ENCODE assay signal across 19 cellular contexts in the genomic region with DNA sequence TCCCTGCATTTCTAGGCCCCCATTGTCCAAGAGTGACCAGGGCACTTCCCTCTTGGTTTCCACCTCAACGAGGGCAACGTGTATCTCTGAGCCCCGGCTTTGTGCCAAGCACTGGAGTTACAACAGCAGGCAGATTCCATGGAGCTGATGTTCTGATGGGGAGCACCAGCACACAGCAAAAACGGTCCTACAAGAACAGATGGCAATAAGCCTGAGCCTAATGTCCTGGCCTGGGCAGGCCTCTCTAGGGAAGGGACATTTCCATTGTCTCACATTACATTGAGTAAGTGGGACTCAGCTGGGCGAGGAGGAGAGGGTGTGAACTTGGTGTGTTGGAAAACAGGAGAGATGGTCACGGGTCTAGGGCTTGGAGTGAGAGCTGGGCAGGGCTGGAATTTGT. TPM values are rescaled to one million over a fixed set of nuclear protein-coding genes. Genes with fewer than 3 reads are reported as not detected.
DNase-seq lines count a peak whose midpoint lies in the region; ATAC-seq and TF ChIP-seq lines count a peak whose summit lies in the region.
"Had no signal": no experiment of that assay in that cellular context is flagged by ENCODE, and none has a peak within 500 bp of the region (broad histone marks: within the 10 kb centered on the region; RNA-seq: fewer than 3 reads in every experiment).

No MANE protein-coding gene starts in this region.

- 54% methylated on average over 5 of the region's 6 CpGs; no CpG with 5 or more reads in 1 of the 2 experiments for WGBS in IMR-90 (ENCODE audit: extremely low coverage in 2 of 2, insufficient read length in 1 of 2), 2 experiments
- WGBS in heart right ventricle, 2 donors: 44 to 52% methylated on average over 6 of the region's 6 CpGs
- no CpG with 5 or more reads among the region's 6 CpGs for WGBS in neuronal stem cell (ENCODE audit: extremely low coverage in 2 of 2, insufficient read length in 2 of 2, insufficient replicate concordance in 1 of 2), 2 donors
- 83% methylated on average over 6 of the region's 6 CpGs for WGBS in esophagus muscularis mucosa

- H2AK5ac ChIP-seq in IMR-90 (ENCODE audit: low read depth, low read length) (no peak overlapping the region), neuronal stem cell (ENCODE audit: low read depth, low read length) (no peak overlapping the region)

- H3K36me3 Mint-ChIP-seq in activated CD4-positive, alpha-beta T cell treated with anti-CD3 and anti-CD28 coated beads, Interleukin-2, amount 10 ng/mL, durations not matched to agents 7 days and 5 days (ENCODE audit: low read depth): no peaks in the 10 kb centered on the region
- H3K36me3 Mint-ChIP-seq: CD8-positive, alpha-beta T cell had no signal

- no peaks in the 10 kb centered on the region for H3K4me1 ChIP-seq in IMR-90 (ENCODE audit: control insufficient read depth, insufficient read depth, low read length)
- peaks cover 17 to 64% (median 51%) of the 10 kb centered on the region in 9 donors for H3K4me1 ChIP-seq in heart right ventricle
- peaks cover 4% of the 10 kb centered on the region in 2 donors for H3K4me1 ChIP-seq in neuronal stem cell (ENCODE audit: control insufficient read depth in 2 of 2, insufficient read depth in 1 of 2, low read depth in 1 of 2, low read length in 2 of 2)
- peaks cover 7 to 43% (median 12%) of the 10 kb centered on the region in 4 donors for H3K4me1 ChIP-seq in esophagus muscularis mucosa

- H3K4me3 ChIP-seq in IMR-90 (ENCODE audit: insufficient read depth, low read depth, low read length) (no peak overlapping the region), heart right ventricle (no peak overlapping the region), neuronal stem cell (ENCODE audit: low read length in 2 of 2) (no peak overlapping the region), esophagus muscularis mucosa (no peak overlapping the region)
- H3K4me3 ChIP-seq: MG63 had no signal

- H2BK20ac ChIP-seq in IMR-90 (ENCODE audit: low read depth, low read length): no peak overlapping the region

- H3K79me1 ChIP-seq in IMR-90 (ENCODE audit: low read depth in 1 of 2, low read length in 2 of 2) (no peaks in the 10 kb centered on the region), neuronal stem cell (ENCODE audit: low read depth, low read length) (no peaks in the 10 kb centered on the region)

- H2BK5ac ChIP-seq in IMR-90 (ENCODE audit: low read depth, low read length, poor library complexity, severe bottlenecking) (no peak overlapping the region), neuronal stem cell (ENCODE audit: low read length) (no peak overlapping the region)

- H3K27me3 Mint-ChIP-seq in activated CD4-positive, alpha-beta T cell treated with anti-CD3 and anti-CD28 coated beads, Interleukin-2, amount 10 ng/mL, durations not matched to agents 7 days and 5 days: peaks cover 4% of the 10 kb centered on the region

- dilution Hi-C loops in IMR-90 (cut with HindIII; ENCODE audit: low sequenced_read_pairs, unreplicated experiment): no loop called here

- TF ChIP-seq POLR2A in IMR-90 (IDR thresholded peaks at IDR 0.05; ENCODE audit: low read depth, low read length) (no peak), esophagus muscularis mucosa (IDR thresholded peaks at IDR 0.05; ENCODE audit: low read depth) (no peak)

- H3K36me3 ChIP-seq in IMR-90 (ENCODE audit: control insufficient read depth, insufficient read depth, low read length) (no peaks in the 10 kb centered on the region), heart right ventricle (no peaks in the 10 kb centered on the region), neuronal stem cell (replicated peaks in 1 of 2; ENCODE audit: control insufficient read depth in 2 of 2, insufficient read depth in 2 of 2, low read length in 2 of 2) (no peaks in the 10 kb centered on the region), esophagus muscularis mucosa (no peaks in the 10 kb centered on the region)
- H3K36me3 ChIP-seq: MG63 had no signal

- no peak overlapping the region for H2BK12ac ChIP-seq in neuronal stem cell (ENCODE audit: low read length)

- no peak overlapping the region for H3K27ac Mint-ChIP-seq in activated CD4-positive, alpha-beta T cell treated with anti-CD3 and anti-CD28 coated beads, Interleukin-2, amount 10 ng/mL, durations not matched to agents 7 days and 5 days
- H3K27ac Mint-ChIP-seq: CD8-positive, alpha-beta T cell had no signal

- H4K8ac ChIP-seq in IMR-90 (ENCODE audit: low read depth in 2 of 2, low read length in 2 of 2) (no peak overlapping the region), neuronal stem cell (ENCODE audit: low read depth, low read length) (no peak overlapping the region)

- no peak overlapping the region for H4K5ac ChIP-seq in IMR-90 (ENCODE audit: low read depth, low read length)

- H4K20me1 ChIP-seq in IMR-90 (ENCODE audit: insufficient read depth, low read length): no peaks in the 10 kb centered on the region

- H2AFZ ChIP-seq in IMR-90 (replicated peaks; ENCODE audit: low read length, poor library complexity): no peak overlapping the region
- H2AFZ ChIP-seq in neuronal stem cell (ENCODE audit: low read length): no peak overlapping the region

- no TSS peak for BruUV-seq in IMR-90 (replicated peaks; lab: Mats Ljungman, UMichigan)

- H3K56ac ChIP-seq in IMR-90 (ENCODE audit: extremely low read depth, insufficient read depth, low read length): no peak overlapping the region

- H3K18ac ChIP-seq in IMR-90 (ENCODE audit: low read depth, low read length): no peak overlapping the region
- peak overlapping the region; percentile 31 for H3K18ac ChIP-seq in neuronal stem cell (ENCODE audit: low read length)

- H4K91ac ChIP-seq in IMR-90 (ENCODE audit: insufficient read depth, low read depth, low read length): no peak overlapping the region
- no peak overlapping the region for H4K91ac ChIP-seq in neuronal stem cell (ENCODE audit: low read depth, low read length, poor library complexity)

- TF ChIP-seq EP300 in esophagus muscularis mucosa (IDR thresholded peaks at IDR 0.05): no peak

- H3K4me3 Mint-ChIP-seq in activated CD4-positive, alpha-beta T cell treated with anti-CD3 and anti-CD28 coated beads, Interleukin-2, amount 10 ng/mL, durations not matched to agents 7 days and 5 days: no peak overlapping the region
- H3K4me3 Mint-ChIP-seq: CD8-positive, alpha-beta T cell had no signal

- ATAC-seq in IMR-90 (ENCODE audit: low read depth) (no peak), heart right ventricle (peak in 6 of 8 donors; percentile 1 to 46 (median 10))
- ATAC-seq: CD8-positive, alpha-beta T cell; Panc1 had no signal

- H3K27me3 ChIP-seq in IMR-90 (ENCODE audit: control insufficient read depth, insufficient read depth, low read length): peaks cover 42% of the 10 kb centered on the region
- no peaks in the 10 kb centered on the region for H3K27me3 ChIP-seq in heart right ventricle
- H3K27me3 ChIP-seq in neuronal stem cell (ENCODE audit: control insufficient read depth in 3 of 3, insufficient read depth in 3 of 3, low read depth in 1 of 3, low read length in 3 of 3): peaks cover 0 to 18% (median 0%) of the 10 kb centered on the region in 3 experiments
- H3K27me3 ChIP-seq in esophagus muscularis mucosa: peaks cover 0 to 33% (median 0%) of the 10 kb centered on the region in 4 donors
- H3K27me3 ChIP-seq: MG63 had no signal

- H3K4me2 ChIP-seq in IMR-90 (ENCODE audit: low read depth, low read length): no peak overlapping the region
- H3K4me2 ChIP-seq in neuronal stem cell (ENCODE audit: insufficient read depth, low read length, poor library complexity, severe bottlenecking): no peak overlapping the region

- no peaks in the 10 kb centered on the region for H3K9me1 ChIP-seq in IMR-90 (ENCODE audit: insufficient read depth, low read length)

- POLR2A ChIA-PET in IMR-90 (lab: Charles Lee; ENCODE audit: unreplicated experiment): interaction anchor here (0.5 kb wide), 1 partner anchor 155 kb away, joined by 3 read pairs; no protein-coding TSS in a partner anchor
- POLR2A ChIA-PET in activated CD4-positive, alpha-beta T cell treated with anti-CD3 and anti-CD28 coated beads, Interleukin-2, amount 10 ng/mL, durations not matched to agents 7 days and 5 days (lab: Charles Lee): no interaction called here

- H3K23ac ChIP-seq in IMR-90 (ENCODE audit: low read depth, low read length): no peak overlapping the region
- no peak overlapping the region for H3K23ac ChIP-seq in neuronal stem cell (ENCODE audit: low read depth, low read length, poor library complexity)

- H3K14ac ChIP-seq in IMR-90 (replicated peaks; ENCODE audit: low read depth, low read length) (no peak overlapping the region), neuronal stem cell (ENCODE audit: low read length) (no peak overlapping the region)

- H3K9me3 ChIP-seq in IMR-90 (ENCODE audit: control insufficient read depth, insufficient read depth, low read length) (no peaks in the 10 kb centered on the region; the same call in 1 of the 2 replicates), heart right ventricle (no peaks in the 10 kb centered on the region), neuronal stem cell (replicated peaks in 1 of 2; ENCODE audit: control insufficient read depth in 2 of 2, insufficient read depth in 1 of 2, low read depth in 1 of 2, low read length in 2 of 2) (no peaks in the 10 kb centered on the region), esophagus muscularis mucosa (no peaks in the 10 kb centered on the region)
- H3K9me3 ChIP-seq: MG63 had no signal

- H3K4me1 Mint-ChIP-seq in activated CD4-positive, alpha-beta T cell treated with anti-CD3 and anti-CD28 coated beads, Interleukin-2, amount 10 ng/mL, durations not matched to agents 7 days and 5 days: no peaks in the 10 kb centered on the region

- TF ChIP-seq RAD21 in IMR-90 (IDR thresholded peaks at IDR 0.05; ENCODE audit: low read length): no peak

- no peak for TF ChIP-seq CTCF in IMR-90 (conservative IDR thresholded peaks at IDR 0.05; ENCODE audit: low read depth, low read length)
- no peak for TF ChIP-seq CTCF in heart right ventricle (IDR thresholded peaks at IDR 0.05)
- no peak for TF ChIP-seq CTCF in esophagus muscularis mucosa (IDR thresholded peaks at IDR 0.05)

- in situ Hi-C loops in IMR-90 (cut with MboI; ENCODE audit: low sequenced_read_pairs): no loop called here

- H3K4ac ChIP-seq in IMR-90 (ENCODE audit: low read depth, low read length) (no peak overlapping the region), neuronal stem cell (ENCODE audit: low read length) (no peak overlapping the region)

- H2AK9ac ChIP-seq in IMR-90 (replicated peaks; ENCODE audit: low read depth, low read length, poor library complexity): peak overlapping the region; percentile 72

- H3K9ac ChIP-seq in IMR-90 (ENCODE audit: low read depth, low read length) (no peak overlapping the region), neuronal stem cell (ENCODE audit: low read depth, low read length, poor library complexity) (no peak overlapping the region)

- H3K27ac ChIP-seq in IMR-90 (ENCODE audit: insufficient read depth, low read length): no peak overlapping the region
- H3K27ac ChIP-seq in heart right ventricle: peak overlapping the region; percentile 71 to 95 (median 87)
- no peak overlapping the region for H3K27ac ChIP-seq in neuronal stem cell (replicated peaks; ENCODE audit: low read length)
- peak overlapping the region in 1 of 4 donors; percentile 14 for H3K27ac ChIP-seq in esophagus muscularis mucosa (replicated peaks in 1 of 4)

- CTCF ChIA-PET in IMR-90 (lab: Yijun Ruan, JAX): no interaction called here
- CTCF ChIA-PET in activated CD4-positive, alpha-beta T cell treated with anti-CD3 and anti-CD28 coated beads, Interleukin-2, amount 10 ng/mL, durations not matched to agents 7 days and 5 days (lab: Charles Lee): interaction anchor here (1.0 kb wide), 1 partner anchor 22 kb away, joined by 3 read pairs; no protein-coding TSS in a partner anchor

- intact Hi-C loops in IMR-90 (cut with micrococcal nuclease): no loop called here
- intact Hi-C loops in heart right ventricle (cut with DNase I): no loop called here
- intact Hi-C loops in esophagus muscularis mucosa (cut with DNase I): no loop called here

- no peaks in the 10 kb centered on the region for H3K9me3 Mint-ChIP-seq in activated CD4-positive, alpha-beta T cell treated with anti-CD3 and anti-CD28 coated beads, Interleukin-2, amount 10 ng/mL, durations not matched to agents 7 days and 5 days
- H3K9me3 Mint-ChIP-seq: CD8-positive, alpha-beta T cell had no signal

- H2BK120ac ChIP-seq in IMR-90 (ENCODE audit: low read depth, low read length): no peak overlapping the region
- no peak overlapping the region for H2BK120ac ChIP-seq in neuronal stem cell (ENCODE audit: low read depth, low read length)

- DNase-seq in IMR-90 (no peak), NCI-H2171 treated with DMSO at 0.1 percent for 48 hours (lab: John Stamatoyannopoulos, UW) (peak; percentile 85), heart right ventricle (peak in 1 of 2 donors; percentile 35), neuronal stem cell (ENCODE audit: low spot score) (no peak), T-helper 1 cell (no peak), germinal center (ENCODE audit: low spot score) (no peak), esophagus muscularis mucosa (ENCODE audit: extremely low spot score) (no peak)
- no peak for DNase-seq in activated CD4-positive, alpha-beta T cell treated with anti-CD3 and anti-CD28 coated beads, Interleukin-2, amount 10 ng/mL, durations not matched to agents 7 days and 5 days
- DNase-seq: CD8-positive, alpha-beta T cell; MG63; NCI-H1092 treated with DMSO at 0.1 percent for 48 hours; NCI-H187; NCI-H2227 treated with DMSO at 0.1 percent for 48 hours; NCI-H526 treated with DMSO at 0.1 percent for 48 hours; SHP77 had no signal

- no peak overlapping the region for H2BK15ac ChIP-seq in IMR-90 (ENCODE audit: low read depth, low read length)
- H2BK15ac ChIP-seq in neuronal stem cell (ENCODE audit: low read length): no peak overlapping the region

RNA-seq across cellular contexts. Expression of a gene that starts 27.2 kb away (rescaled TPM):
- total RNA-seq in IMR-90 (2012; rRNA removed) (not detected in 2 replicates), heart right ventricle (1,000 to 10,000 TPM in 1 of 10 donors, 100 to 1,000 TPM in 5, 10 to 100 TPM in 1, 1 to 10 TPM in 3; 1.1 to 4,616 (median 291) TPM), esophagus muscularis mucosa (not detected)
- polyA plus RNA-seq in IMR-90 (2012; rRNA removed) (0.24 TPM in 1 of 2 replicates, not detected in the other), heart right ventricle (over 10,000 TPM in 1 of 2 donors, 10 to 100 TPM in 1; 46.2 to 15,996 TPM)
- polyA plus RNA-seq in IMR-90 (2012; cell fraction: cytosol; rRNA removed): 0.10 TPM in 1 of 2 replicates, not detected in the other
- polyA plus RNA-seq in IMR-90 (2012; cell fraction: nucleus; rRNA removed; ENCODE audit: low replicate concordance): 0.16 TPM in 1 of 2 replicates, not detected in the other
- polyA plus RNA-seq in neuronal stem cell (2013, experiment 1 of 2): 5.4 TPM
- 5.2 TPM for polyA plus RNA-seq in neuronal stem cell (2013, experiment 2 of 2)
- not detected for total RNA-seq in activated CD4-positive, alpha-beta T cell treated with anti-CD3 and anti-CD28 coated beads, Interleukin-2, amount 10 ng/mL, durations not matched to agents 7 days and 5 days
- total RNA-seq: CD8-positive, alpha-beta T cell; H4 had no signal
- polyA plus RNA-seq: AG04450 had no signal

RNA-seq across cellular contexts. Expression of a gene that starts 38.3 kb away (rescaled TPM):
- total RNA-seq in IMR-90 (2012; rRNA removed) (not detected in 2 replicates), heart right ventricle (1,000 to 10,000 TPM in 2 of 10 donors, 100 to 1,000 TPM in 5, 10 to 100 TPM in 2, 1 to 10 TPM in 1; 5.8 to 2,762 (median 663) TPM), esophagus muscularis mucosa (1 to 10 TPM in 1 of 4 donors, not detected in 3; 1.7 TPM)
- polyA plus RNA-seq in IMR-90 (2012; rRNA removed) (not detected in 2 replicates), heart right ventricle (1,000 to 10,000 TPM in 1 of 2 donors, 10 to 100 TPM in 1; 16.4 to 2,201 TPM)
- not detected in 2 replicates for polyA plus RNA-seq in IMR-90 (2012; cell fraction: cytosol; rRNA removed)
- not detected in 2 replicates for polyA plus RNA-seq in IMR-90 (2012; cell fraction: nucleus; rRNA removed; ENCODE audit: low replicate concordance)
- polyA plus RNA-seq in neuronal stem cell (2013, experiment 1 of 2): not detected
- not detected for polyA plus RNA-seq in neuronal stem cell (2013, experiment 2 of 2)
- total RNA-seq in activated CD4-positive, alpha-beta T cell treated with anti-CD3 and anti-CD28 coated beads, Interleukin-2, amount 10 ng/mL, durations not matched to agents 7 days and 5 days: not detected
- total RNA-seq: CD8-positive, alpha-beta T cell; H4 had no signal
- polyA plus RNA-seq: AG04450, BJ had no signal

RNA-seq across cellular contexts. Expression of a gene that starts 40.3 kb away (rescaled TPM):
- total RNA-seq in IMR-90 (2012; rRNA removed) (39.4 and 42.5 TPM in 2 replicates), heart right ventricle (10 to 100 TPM; 35.5 to 47.8 (median 39.0) TPM), esophagus muscularis mucosa (100 to 1,000 TPM in 2 of 4 donors, 10 to 100 TPM in 2; 77.7 to 145 (median 104) TPM)
- polyA plus RNA-seq in IMR-90 (2012; rRNA removed) (88.1 and 100 TPM in 2 replicates), heart right ventricle (10 to 100 TPM; 23.3 to 44.7 TPM)
- 62.7 and 128 TPM in 2 replicates for polyA plus RNA-seq in IMR-90 (2012; cell fraction: cytosol; rRNA removed)
- polyA plus RNA-seq in IMR-90 (2012; cell fraction: nucleus; rRNA removed; ENCODE audit: low replicate concordance): 28.7 and 70.2 TPM in 2 replicates
- 25.3 TPM for polyA plus RNA-seq in neuronal stem cell (2013, experiment 1 of 2)
- polyA plus RNA-seq in neuronal stem cell (2013, experiment 2 of 2): 24.8 TPM
- total RNA-seq in activated CD4-positive, alpha-beta T cell treated with anti-CD3 and anti-CD28 coated beads, Interleukin-2, amount 10 ng/mL, durations not matched to agents 7 days and 5 days: 10 to 100 TPM; 35.1 to 36.8 TPM

RNA-seq across cellular contexts. Expression of a gene that starts 48.6 kb away (rescaled TPM):
- total RNA-seq in IMR-90 (2012; rRNA removed): 236 and 283 TPM in 2 replicates
- 609 and 635 TPM in 2 replicates for polyA plus RNA-seq in IMR-90 (2012; rRNA removed)
- 441 and 849 TPM in 2 replicates for polyA plus RNA-seq in IMR-90 (2012; cell fraction: cytosol; rRNA removed)
- 284 and 520 TPM in 2 replicates for polyA plus RNA-seq in IMR-90 (2012; cell fraction: nucleus; rRNA removed; ENCODE audit: low replicate concordance)
- 10 to 100 TPM; 27.3 to 95.3 (median 44.4) TPM for total RNA-seq in heart right ventricle
- polyA plus RNA-seq in heart right ventricle: 100 to 1,000 TPM in 1 of 2 donors, 10 to 100 TPM in 1; 53.0 to 102 TPM
- 32.4 TPM for polyA plus RNA-seq in neuronal stem cell (2013, experiment 1 of 2)
- 31.9 TPM for polyA plus RNA-seq in neuronal stem cell (2013, experiment 2 of 2)
- 100 to 1,000 TPM in 1 of 4 donors, 10 to 100 TPM in 3; 67.5 to 111 (median 75.0) TPM for total RNA-seq in esophagus muscularis mucosa
- total RNA-seq in activated CD4-positive, alpha-beta T cell treated with anti-CD3 and anti-CD28 coated beads, Interleukin-2, amount 10 ng/mL, durations not matched to agents 7 days and 5 days: 10 to 100 TPM; 10.5 to 11.1 TPM

Comparison
In these comparisons a context has a peak if more than half of its experiments do, and no peak if none do; other contexts are left out.
1. H3K27ac ChIP-seq: peak in heart right ventricle (10 of 10); none in IMR-90 (single experiment) and neuronal stem cell (single experiment).